8 cellular contexts compared by ENCODE assay signal in genomic region chr2:168336786-168337388, GRCh38.
A peak's percentile ranks its signal among the peaks of the same experiment; 100 is the strongest.
DNase-seq lines count a peak whose midpoint lies in the region; ATAC-seq and TF ChIP-seq lines count a peak whose summit lies in the region.

No MANE protein-coding gene starts in this region.

- H3K36me3 ChIP-seq in CD4-positive, CD25-positive, alpha-beta regulatory T cell (ENCODE audit: control insufficient read depth, insufficient read depth, low read length) = no peaks in the 10 kb centered on the region
- no peaks in the 10 kb centered on the region for H3K36me3 ChIP-seq in esophagus squamous epithelium

- H3K4me1 Mint-ChIP-seq in CD4-positive, CD25-positive, alpha-beta regulatory T cell = peaks cover 0 to 6% (median 1%) of the 10 kb centered on the region in 4 donors

- H3K4me3 ChIP-seq in CD4-positive, CD25-positive, alpha-beta regulatory T cell (ENCODE audit: low read depth, low read length) = no peak overlapping the region
- H3K4me3 ChIP-seq in esophagus squamous epithelium = no peak overlapping the region

- 38 to 47% methylated on average over 6 of the region's 6 CpGs for WGBS in esophagus squamous epithelium, 2 donors

- peak; percentile 84 to 93 for ATAC-seq in CD4-positive, CD25-positive, alpha-beta regulatory T cell (ENCODE audit: low read depth in 2 of 2)
- ATAC-seq in GM19468 (IDR thresholded peaks at IDR 0.05; ENCODE audit: extremely low read depth, unreplicated experiment) = peak; percentile 48

- H3K27ac Mint-ChIP-seq in CD4-positive, CD25-positive, alpha-beta regulatory T cell = no peak overlapping the region

- DNase-seq in CD4-positive, CD25-positive, alpha-beta regulatory T cell = peak; percentile 19 to 69 (median 45)
- peak; percentile 15 for DNase-seq in NCI-H1436 treated with DMSO at 0.1 percent for 48 hours (lab: John Stamatoyannopoulos, UW)
- DNase-seq in activated CD4-positive, alpha-beta T cell treated with anti-CD3 and anti-CD28 coated beads, Interleukin-2, amount 50 U/mL, for 4 hours = peak; percentile 52 to 58
- DNase-seq in esophagus squamous epithelium (lab: John Stamatoyannopoulos, UW) = no peak
- DNase-seq in stimulated activated CD4-positive, alpha-beta T cell treated with anti-CD3 and anti-CD28 coated beads, Interleukin-2, amount 100 ng/mL, for 24 hours = peak; percentile 52 to 54
- DNase-seq in NOMO-1 (lab: John Stamatoyannopoulos, UW; ENCODE audit: unreplicated experiment in 2 of 2) = no peak
- DNase-seq in substantia nigra (lab: John Stamatoyannopoulos, UW) = no peak

- peaks cover 18% of the 10 kb centered on the region for H3K27me3 Mint-ChIP-seq in CD4-positive, CD25-positive, alpha-beta regulatory T cell

- no peak overlapping the region for H3K27ac ChIP-seq in CD4-positive, CD25-positive, alpha-beta regulatory T cell (ENCODE audit: insufficient read depth, low read length, poor library complexity, severe bottlenecking)
- H3K27ac ChIP-seq in esophagus squamous epithelium (no peak overlapping the region), substantia nigra (ENCODE audit: low read depth, low read length, poor library complexity, severe bottlenecking) (no peak overlapping the region)

- no peaks in the 10 kb centered on the region for H3K9me3 ChIP-seq in CD4-positive, CD25-positive, alpha-beta regulatory T cell (ENCODE audit: control insufficient read depth in 2 of 2, low read length in 2 of 2)
- no peaks in the 10 kb centered on the region for H3K9me3 ChIP-seq in esophagus squamous epithelium

- intact Hi-C loops in esophagus squamous epithelium (cut with DNase I) = loop anchor here (10.0 kb wide), 1 partner anchor 202 kb away; no protein-coding TSS in a partner anchor

- H3K9me3 Mint-ChIP-seq in CD4-positive, CD25-positive, alpha-beta regulatory T cell = peaks cover 0 to 1% (median 0%) of the 10 kb centered on the region in 7 donors

- H3K4me1 ChIP-seq in CD4-positive, CD25-positive, alpha-beta regulatory T cell (ENCODE audit: control insufficient read depth, insufficient read depth, low read length, poor library complexity, severe bottlenecking) = peaks cover 4% of the 10 kb centered on the region
- no peaks in the 10 kb centered on the region for H3K4me1 ChIP-seq in esophagus squamous epithelium

- H3K36me3 Mint-ChIP-seq in CD4-positive, CD25-positive, alpha-beta regulatory T cell = no peaks in the 10 kb centered on the region

- no peak for TF ChIP-seq POLR2A in esophagus squamous epithelium (IDR thresholded peaks at IDR 0.05)

- peak in 5 of 6 experiments; percentile 25 to 77 (median 52) for TF ChIP-seq CTCF in esophagus squamous epithelium (IDR thresholded peaks at IDR 0.05)

- peaks cover 5% of the 10 kb centered on the region for H3K27me3 ChIP-seq in CD4-positive, CD25-positive, alpha-beta regulatory T cell (ENCODE audit: control insufficient read depth, insufficient read depth, low read length)
- H3K27me3 ChIP-seq in esophagus squamous epithelium = peaks cover 0 to 13% (median 0%) of the 10 kb centered on the region in 4 donors

- no peak overlapping the region for H3K4me3 Mint-ChIP-seq in CD4-positive, CD25-positive, alpha-beta regulatory T cell

Comparison
In these comparisons a context has a peak if more than half of its experiments do, and no peak if none do; other contexts are left out.
1. DNase-seq: peak in CD4-positive, CD25-positive, alpha-beta regulatory T cell (3 of 3), NCI-H1436 treated with DMSO at 0.1 percent for 48 hours (single experiment), activated CD4-positive, alpha-beta T cell treated with anti-CD3 and anti-CD28 coated beads, Interleukin-2, amount 50 U/mL, for 4 hours (2 of 2) and stimulated activated CD4-positive, alpha-beta T cell treated with anti-CD3 and anti-CD28 coated beads, Interleukin-2, amount 100 ng/mL, for 24 hours (2 of 2); none in esophagus squamous epithelium (single experiment), NOMO-1 (0 of 2) and substantia nigra (0 of 49).